Comparison of ENCODE assay signal across 7 cellular contexts in the genomic region with DNA sequence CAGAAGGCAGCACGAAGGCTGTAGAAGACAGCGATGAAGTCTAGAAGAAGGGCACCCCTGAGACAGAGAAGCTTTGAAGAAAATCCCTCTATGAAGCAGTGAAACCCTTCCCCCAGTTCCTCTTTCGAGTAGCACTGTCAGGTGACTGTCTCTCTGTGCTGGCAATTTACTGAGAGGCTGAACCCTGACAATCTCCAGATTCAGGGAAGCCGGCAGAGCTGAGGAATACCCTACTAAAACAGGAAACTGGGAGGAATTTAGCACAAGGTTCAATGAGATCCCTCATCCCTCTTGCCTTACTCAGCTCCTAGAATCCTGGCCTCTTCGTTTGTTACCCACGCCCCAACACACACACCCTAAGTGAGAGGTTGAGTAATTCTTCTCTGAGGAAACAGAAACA.
DNase-seq lines count a peak whose midpoint lies in the region; ATAC-seq and TF ChIP-seq lines count a peak whose summit lies in the region.

No MANE protein-coding gene starts in this region.

- CTCF ChIA-PET in WTC11 (lab: Charles Lee) = interaction anchor here (0.9 to 1.3 kb wide), 2 partner anchors 64 to 95 kb away, joined by 4 read pairs; no protein-coding TSS in a partner anchor

- no peaks in the 10 kb centered on the region for H3K36me3 Mint-ChIP-seq in WTC11
- H3K36me3 Mint-ChIP-seq in stimulated activated memory B cell treated with anti-CD40 and anti-IgM and Interleukin-4, amounts not matched to agents 10 μg/mL and 1 μg/mL and 100 μg/mL, for 72 hours = no peaks in the 10 kb centered on the region

- POLR2A ChIA-PET in WTC11 (lab: Charles Lee) = interaction anchor here (0.7 kb wide), 1 partner anchor 29 kb away, joined by 3 read pairs; no protein-coding TSS in a partner anchor

- DNase-seq in GM20000 (ENCODE audit: low spot score) (peak; percentile 13), WTC11 (ENCODE audit: low spot score) (no peak), NCI-H1694 treated with DMSO at 0.1 percent for 48 hours (lab: John Stamatoyannopoulos, UW) (no peak), cortex of kidney (lab: John Stamatoyannopoulos, UW) (no peak)

- no peak for TF ChIP-seq CTCF in GM20000 (IDR thresholded peaks at IDR 0.05; ENCODE audit: extremely low read depth, missing control alignments)
- no peak for TF ChIP-seq CTCF in WTC11 (IDR thresholded peaks at IDR 0.05)

- no peak overlapping the region for H3K4me3 Mint-ChIP-seq in WTC11
- no peak overlapping the region for H3K4me3 Mint-ChIP-seq in stimulated activated memory B cell treated with anti-CD40 and anti-IgM and Interleukin-4, amounts not matched to agents 10 μg/mL and 1 μg/mL and 100 μg/mL, for 72 hours

- ATAC-seq in HG03354 (IDR thresholded peaks at IDR 0.05; ENCODE audit: poor library complexity, severe bottlenecking, unreplicated experiment) = peak; percentile 70
- peak; percentile 55 for ATAC-seq in WTC11
- peak; percentile 87 for ATAC-seq in stimulated activated memory B cell treated with anti-CD40 and anti-IgM and Interleukin-4, amounts not matched to agents 10 μg/mL and 1 μg/mL and 100 μg/mL, for 72 hours
- no peak for ATAC-seq in GM19397 (IDR thresholded peaks at IDR 0.05; ENCODE audit: unreplicated experiment)

- H3K27me3 Mint-ChIP-seq in WTC11 (ENCODE audit: low read depth) = no peaks in the 10 kb centered on the region
- no peaks in the 10 kb centered on the region for H3K27me3 Mint-ChIP-seq in stimulated activated memory B cell treated with anti-CD40 and anti-IgM and Interleukin-4, amounts not matched to agents 10 μg/mL and 1 μg/mL and 100 μg/mL, for 72 hours

- peaks cover 9% of the 10 kb centered on the region for H3K4me1 Mint-ChIP-seq in WTC11
- H3K4me1 Mint-ChIP-seq in stimulated activated memory B cell treated with anti-CD40 and anti-IgM and Interleukin-4, amounts not matched to agents 10 μg/mL and 1 μg/mL and 100 μg/mL, for 72 hours = peaks cover 6% of the 10 kb centered on the region

- H3K27ac Mint-ChIP-seq in WTC11 = no peak overlapping the region
- peak overlapping the region; percentile 15 for H3K27ac Mint-ChIP-seq in stimulated activated memory B cell treated with anti-CD40 and anti-IgM and Interleukin-4, amounts not matched to agents 10 μg/mL and 1 μg/mL and 100 μg/mL, for 72 hours

- H3K9me3 Mint-ChIP-seq in WTC11 = peaks cover 6% of the 10 kb centered on the region; the same call in 1 of the 2 replicates
- H3K9me3 Mint-ChIP-seq in stimulated activated memory B cell treated with anti-CD40 and anti-IgM and Interleukin-4, amounts not matched to agents 10 μg/mL and 1 μg/mL and 100 μg/mL, for 72 hours = no peaks in the 10 kb centered on the region

TF ChIP-seq in WTC11, 78 proteins besides CTCF, POLR2A, EP300 and RAD21 (continues in another document):
- TF ChIP-seq, protein P1, sequence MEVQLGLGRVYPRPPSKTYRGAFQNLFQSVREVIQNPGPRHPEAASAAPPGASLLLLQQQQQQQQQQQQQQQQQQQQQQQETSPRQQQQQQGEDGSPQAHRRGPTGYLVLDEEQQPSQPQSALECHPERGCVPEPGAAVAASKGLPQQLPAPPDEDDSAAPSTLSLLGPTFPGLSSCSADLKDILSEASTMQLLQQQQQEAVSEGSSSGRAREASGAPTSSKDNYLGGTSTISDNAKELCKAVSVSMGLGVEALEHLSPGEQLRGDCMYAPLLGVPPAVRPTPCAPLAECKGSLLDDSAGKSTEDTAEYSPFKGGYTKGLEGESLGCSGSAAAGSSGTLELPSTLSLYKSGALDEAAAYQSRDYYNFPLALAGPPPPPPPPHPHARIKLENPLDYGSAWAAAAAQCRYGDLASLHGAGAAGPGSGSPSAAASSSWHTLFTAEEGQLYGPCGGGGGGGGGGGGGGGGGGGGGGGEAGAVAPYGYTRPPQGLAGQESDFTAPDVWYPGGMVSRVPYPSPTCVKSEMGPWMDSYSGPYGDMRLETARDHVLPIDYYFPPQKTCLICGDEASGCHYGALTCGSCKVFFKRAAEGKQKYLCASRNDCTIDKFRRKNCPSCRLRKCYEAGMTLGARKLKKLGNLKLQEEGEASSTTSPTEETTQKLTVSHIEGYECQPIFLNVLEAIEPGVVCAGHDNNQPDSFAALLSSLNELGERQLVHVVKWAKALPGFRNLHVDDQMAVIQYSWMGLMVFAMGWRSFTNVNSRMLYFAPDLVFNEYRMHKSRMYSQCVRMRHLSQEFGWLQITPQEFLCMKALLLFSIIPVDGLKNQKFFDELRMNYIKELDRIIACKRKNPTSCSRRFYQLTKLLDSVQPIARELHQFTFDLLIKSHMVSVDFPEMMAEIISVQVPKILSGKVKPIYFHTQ (CRISPR knock-in tag; IDR thresholded peaks at IDR 0.05) = no peak
- TF ChIP-seq CBFB (CRISPR knock-in tag; IDR thresholded peaks at IDR 0.05; ENCODE audit: low read depth) (no peak), HMGA2 (CRISPR knock-in tag; IDR thresholded peaks at IDR 0.05) (no peak), ZNF423 (CRISPR knock-in tag; IDR thresholded peaks at IDR 0.05) (no peak), ATF1 (CRISPR knock-in tag; IDR thresholded peaks at IDR 0.05) (no peak), MYBL2 (CRISPR knock-in tag; IDR thresholded peaks at IDR 0.05) (no peak), ZNF232 (CRISPR knock-in tag; IDR thresholded peaks at IDR 0.05) (no peak), CREM (CRISPR knock-in tag; IDR thresholded peaks at IDR 0.05) (no peak), ZNF396 (CRISPR knock-in tag; IDR thresholded peaks at IDR 0.05; ENCODE audit: borderline replicate concordance) (no peak), NR3C1 (CRISPR knock-in tag; conservative IDR thresholded peaks at IDR 0.05; ENCODE audit: low read depth) (no peak)
- TF ChIP-seq, protein P2, sequence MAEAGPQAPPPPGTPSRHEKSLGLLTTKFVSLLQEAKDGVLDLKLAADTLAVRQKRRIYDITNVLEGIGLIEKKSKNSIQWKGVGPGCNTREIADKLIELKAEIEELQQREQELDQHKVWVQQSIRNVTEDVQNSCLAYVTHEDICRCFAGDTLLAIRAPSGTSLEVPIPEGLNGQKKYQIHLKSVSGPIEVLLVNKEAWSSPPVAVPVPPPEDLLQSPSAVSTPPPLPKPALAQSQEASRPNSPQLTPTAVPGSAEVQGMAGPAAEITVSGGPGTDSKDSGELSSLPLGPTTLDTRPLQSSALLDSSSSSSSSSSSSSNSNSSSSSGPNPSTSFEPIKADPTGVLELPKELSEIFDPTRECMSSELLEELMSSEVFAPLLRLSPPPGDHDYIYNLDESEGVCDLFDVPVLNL (CRISPR knock-in tag; IDR thresholded peaks at IDR 0.05; ENCODE audit: borderline replicate concordance, low read depth) = no peak
- TF ChIP-seq, protein P3, sequence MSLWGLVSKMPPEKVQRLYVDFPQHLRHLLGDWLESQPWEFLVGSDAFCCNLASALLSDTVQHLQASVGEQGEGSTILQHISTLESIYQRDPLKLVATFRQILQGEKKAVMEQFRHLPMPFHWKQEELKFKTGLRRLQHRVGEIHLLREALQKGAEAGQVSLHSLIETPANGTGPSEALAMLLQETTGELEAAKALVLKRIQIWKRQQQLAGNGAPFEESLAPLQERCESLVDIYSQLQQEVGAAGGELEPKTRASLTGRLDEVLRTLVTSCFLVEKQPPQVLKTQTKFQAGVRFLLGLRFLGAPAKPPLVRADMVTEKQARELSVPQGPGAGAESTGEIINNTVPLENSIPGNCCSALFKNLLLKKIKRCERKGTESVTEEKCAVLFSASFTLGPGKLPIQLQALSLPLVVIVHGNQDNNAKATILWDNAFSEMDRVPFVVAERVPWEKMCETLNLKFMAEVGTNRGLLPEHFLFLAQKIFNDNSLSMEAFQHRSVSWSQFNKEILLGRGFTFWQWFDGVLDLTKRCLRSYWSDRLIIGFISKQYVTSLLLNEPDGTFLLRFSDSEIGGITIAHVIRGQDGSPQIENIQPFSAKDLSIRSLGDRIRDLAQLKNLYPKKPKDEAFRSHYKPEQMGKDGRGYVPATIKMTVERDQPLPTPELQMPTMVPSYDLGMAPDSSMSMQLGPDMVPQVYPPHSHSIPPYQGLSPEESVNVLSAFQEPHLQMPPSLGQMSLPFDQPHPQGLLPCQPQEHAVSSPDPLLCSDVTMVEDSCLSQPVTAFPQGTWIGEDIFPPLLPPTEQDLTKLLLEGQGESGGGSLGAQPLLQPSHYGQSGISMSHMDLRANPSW (CRISPR knock-in tag; conservative IDR thresholded peaks at IDR 0.05; ENCODE audit: low read depth) = no peak
- TF ChIP-seq, protein P4, sequence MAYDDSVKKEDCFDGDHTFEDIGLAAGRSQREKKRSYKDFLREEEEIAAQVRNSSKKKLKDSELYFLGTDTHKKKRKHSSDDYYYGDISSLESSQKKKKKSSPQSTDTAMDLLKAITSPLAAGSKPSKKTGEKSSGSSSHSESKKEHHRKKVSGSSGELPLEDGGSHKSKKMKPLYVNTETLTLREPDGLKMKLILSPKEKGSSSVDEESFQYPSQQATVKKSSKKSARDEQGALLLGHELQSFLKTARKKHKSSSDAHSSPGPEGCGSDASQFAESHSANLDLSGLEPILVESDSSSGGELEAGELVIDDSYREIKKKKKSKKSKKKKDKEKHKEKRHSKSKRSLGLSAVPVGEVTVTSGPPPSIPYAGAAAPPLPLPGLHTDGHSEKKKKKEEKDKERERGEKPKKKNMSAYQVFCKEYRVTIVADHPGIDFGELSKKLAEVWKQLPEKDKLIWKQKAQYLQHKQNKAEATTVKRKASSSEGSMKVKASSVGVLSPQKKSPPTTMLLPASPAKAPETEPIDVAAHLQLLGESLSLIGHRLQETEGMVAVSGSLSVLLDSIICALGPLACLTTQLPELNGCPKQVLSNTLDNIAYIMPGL (CRISPR knock-in tag; IDR thresholded peaks at IDR 0.05) = no peak
- TF ChIP-seq, protein P5, sequence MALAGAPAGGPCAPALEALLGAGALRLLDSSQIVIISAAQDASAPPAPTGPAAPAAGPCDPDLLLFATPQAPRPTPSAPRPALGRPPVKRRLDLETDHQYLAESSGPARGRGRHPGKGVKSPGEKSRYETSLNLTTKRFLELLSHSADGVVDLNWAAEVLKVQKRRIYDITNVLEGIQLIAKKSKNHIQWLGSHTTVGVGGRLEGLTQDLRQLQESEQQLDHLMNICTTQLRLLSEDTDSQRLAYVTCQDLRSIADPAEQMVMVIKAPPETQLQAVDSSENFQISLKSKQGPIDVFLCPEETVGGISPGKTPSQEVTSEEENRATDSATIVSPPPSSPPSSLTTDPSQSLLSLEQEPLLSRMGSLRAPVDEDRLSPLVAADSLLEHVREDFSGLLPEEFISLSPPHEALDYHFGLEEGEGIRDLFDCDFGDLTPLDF (CRISPR knock-in tag; IDR thresholded peaks at IDR 0.05) = no peak
- TF ChIP-seq, protein P6, sequence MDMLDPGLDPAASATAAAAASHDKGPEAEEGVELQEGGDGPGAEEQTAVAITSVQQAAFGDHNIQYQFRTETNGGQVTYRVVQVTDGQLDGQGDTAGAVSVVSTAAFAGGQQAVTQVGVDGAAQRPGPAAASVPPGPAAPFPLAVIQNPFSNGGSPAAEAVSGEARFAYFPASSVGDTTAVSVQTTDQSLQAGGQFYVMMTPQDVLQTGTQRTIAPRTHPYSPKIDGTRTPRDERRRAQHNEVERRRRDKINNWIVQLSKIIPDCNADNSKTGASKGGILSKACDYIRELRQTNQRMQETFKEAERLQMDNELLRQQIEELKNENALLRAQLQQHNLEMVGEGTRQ (CRISPR knock-in tag; IDR thresholded peaks at IDR 0.05) = no peak
